25 cellular contexts compared by ENCODE assay signal in genomic region chr5:81763294-81763928, GRCh38.
"Had no signal": no experiment of that assay in that cellular context is flagged by ENCODE, and none has a peak within 500 bp of the region (broad histone marks: within the 10 kb centered on the region; RNA-seq: fewer than 3 reads in every experiment).

No MANE protein-coding gene starts in this region.

- H3K27ac Mint-ChIP-seq: immature natural killer cell; nephron progenitor cell; stimulated activated effector memory CD8-positive, alpha-beta T cell treated with anti-CD3 and anti-CD28 coated beads, Interleukin-12 subunit alpha, Interleukin-12 subunit beta, amount 100 ng/mL, for 72 hours; stimulated activated naive CD8-positive, alpha-beta T cell treated with anti-CD3 and anti-CD28 coated beads, Interleukin-15, amount 100 ng/mL, for 72 hours had no signal

- H3K4me3 ChIP-seq: colonic mucosa, dorsolateral prefrontal cortex, esophagus muscularis mucosa, gastrocnemius medialis, left ventricle myocardium inferior, lower lobe of right lung, ovary, psoas muscle, right lobe of liver, thoracic aorta, transverse colon had no signal

- H3K27ac ChIP-seq: colonic mucosa, epithelial cell of prostate, esophagus muscularis mucosa, gastrocnemius medialis, left ventricle myocardium inferior, lower lobe of right lung, ovary, psoas muscle, right lobe of liver, thoracic aorta, transverse colon had no signal

- H3K36me3 Mint-ChIP-seq: immature natural killer cell; naive B cell; stimulated activated effector memory CD8-positive, alpha-beta T cell treated with anti-CD3 and anti-CD28 coated beads, Interleukin-12 subunit alpha, Interleukin-12 subunit beta, amount 100 ng/mL, for 72 hours had no signal

- DNase-seq: caudate nucleus; colonic mucosa; dorsolateral prefrontal cortex; effector memory CD4-positive, alpha-beta T cell; gastrocnemius medialis; immature natural killer cell; left ventricle myocardium inferior; lower lobe of right lung; mesenchymal stem cell; naive B cell; nephron progenitor cell; ovary; psoas muscle; retina; right lobe of liver; stimulated activated CD4-positive, alpha-beta T cell treated with anti-CD3 and anti-CD28 coated beads, Interleukin-4, amount 100 ng/mL, for 1 hour; stimulated activated CD8-positive, alpha-beta memory T cell treated with anti-CD3 and anti-CD28 coated beads, Interleukin-4, amount 100 ng/mL, for 48 hours; stimulated activated naive CD8-positive, alpha-beta T cell treated with anti-CD3 and anti-CD28 coated beads, Interleukin-15, amount 100 ng/mL, for 72 hours; transverse colon had no signal

- H3K9me3 Mint-ChIP-seq: immature natural killer cell; naive B cell; nephron progenitor cell; stimulated activated effector memory CD8-positive, alpha-beta T cell treated with anti-CD3 and anti-CD28 coated beads, Interleukin-12 subunit alpha, Interleukin-12 subunit beta, amount 100 ng/mL, for 72 hours; stimulated activated naive CD8-positive, alpha-beta T cell treated with anti-CD3 and anti-CD28 coated beads, Interleukin-15, amount 100 ng/mL, for 72 hours had no signal

- ATAC-seq: lower lobe of right lung; psoas muscle; stimulated activated effector memory CD8-positive, alpha-beta T cell treated with anti-CD3 and anti-CD28 coated beads, Interleukin-12 subunit alpha, Interleukin-12 subunit beta, amount 100 ng/mL, for 72 hours; stimulated activated naive CD8-positive, alpha-beta T cell treated with anti-CD3 and anti-CD28 coated beads, Interleukin-15, amount 100 ng/mL, for 72 hours had no signal

- H3K36me3 ChIP-seq: colonic mucosa, esophagus muscularis mucosa, gastrocnemius medialis, left ventricle myocardium inferior, lower lobe of right lung, ovary, right lobe of liver, thoracic aorta, transverse colon had no signal

- H3K4me3 Mint-ChIP-seq: immature natural killer cell; naive B cell; nephron progenitor cell; stimulated activated effector memory CD8-positive, alpha-beta T cell treated with anti-CD3 and anti-CD28 coated beads, Interleukin-12 subunit alpha, Interleukin-12 subunit beta, amount 100 ng/mL, for 72 hours; stimulated activated naive CD8-positive, alpha-beta T cell treated with anti-CD3 and anti-CD28 coated beads, Interleukin-15, amount 100 ng/mL, for 72 hours had no signal

- H3K4me1 Mint-ChIP-seq: immature natural killer cell had no signal

- H3K27me3 ChIP-seq: colonic mucosa, dorsolateral prefrontal cortex, esophagus muscularis mucosa, gastrocnemius medialis, ovary, right lobe of liver, transverse colon had no signal

- FAIRE-seq: endometrium, keratinocyte had no signal

- H3K9me3 ChIP-seq: colonic mucosa, esophagus muscularis mucosa, gastrocnemius medialis, left ventricle myocardium inferior, lower lobe of right lung, ovary, psoas muscle, right lobe of liver, thoracic aorta, transverse colon had no signal

- H3K27me3 Mint-ChIP-seq: naive B cell; stimulated activated naive CD8-positive, alpha-beta T cell treated with anti-CD3 and anti-CD28 coated beads, Interleukin-15, amount 100 ng/mL, for 72 hours had no signal

- H3K4me1 ChIP-seq: colonic mucosa, psoas muscle, right lobe of liver, transverse colon had no signal
